Comparison of ENCODE assay signal across 12 cellular contexts in the genomic region with DNA sequence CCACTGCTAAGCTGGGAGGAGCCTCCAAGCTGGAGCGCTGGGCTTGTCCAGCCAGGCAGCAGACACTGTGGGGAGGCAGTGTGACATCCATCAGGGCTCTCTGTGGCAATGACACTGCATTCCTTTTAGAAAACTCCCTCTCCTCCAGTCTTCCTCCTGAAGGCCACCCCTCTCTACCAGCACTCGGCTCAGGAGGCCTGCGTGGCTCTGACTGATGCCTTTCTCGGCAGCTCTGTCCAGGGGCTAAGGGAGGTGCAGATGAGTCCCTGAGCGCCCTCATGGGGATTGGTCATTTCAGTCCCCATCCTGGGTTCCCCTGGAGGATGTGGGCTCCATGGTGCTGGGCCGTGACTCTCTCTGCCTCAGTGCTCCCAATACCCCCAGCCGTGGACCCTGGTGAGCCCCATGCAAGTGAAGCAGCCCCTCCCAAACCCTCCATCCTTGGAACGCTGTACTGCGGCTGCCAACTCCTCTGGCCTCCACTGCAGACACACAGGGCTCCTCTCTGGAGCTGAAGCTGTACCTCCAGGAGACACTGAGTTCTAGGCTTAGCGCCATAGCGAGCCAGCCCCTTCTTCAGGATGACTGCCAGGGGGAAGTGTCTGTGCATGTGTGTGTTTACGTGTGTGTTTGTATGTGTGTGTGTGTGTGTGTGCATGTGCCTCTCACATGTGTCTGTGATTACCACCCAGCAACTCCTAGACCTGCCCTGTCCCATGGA.
A peak's percentile ranks its signal among the peaks of the same experiment; 100 is the strongest.
DNase-seq lines count a peak whose midpoint lies in the region; ATAC-seq and TF ChIP-seq lines count a peak whose summit lies in the region.
"Had no signal": no experiment of that assay in that cellular context is flagged by ENCODE, and none has a peak within 500 bp of the region (broad histone marks: within the 10 kb centered on the region; RNA-seq: fewer than 3 reads in every experiment).

No MANE protein-coding gene starts in this region.

- H3K27me3 Mint-ChIP-seq in glutamatergic neuron (ENCODE audit: unreplicated experiment) (peaks cover 10% of the 10 kb centered on the region), Caco-2 (ENCODE audit: insufficient read depth, unreplicated experiment) (no peaks in the 10 kb centered on the region)

- TF ChIP-seq CTCF in SK-N-SH (IDR thresholded peaks at IDR 0.05) (no peak), Peyer's patch (IDR thresholded peaks at IDR 0.05) (no peak), glutamatergic neuron (IDR thresholded peaks at IDR 0.05; ENCODE audit: partially characterized antibody, unreplicated experiment) (no peak), sigmoid colon (IDR thresholded peaks at IDR 0.05) (no peak), body of pancreas (IDR thresholded peaks at IDR 0.05) (no peak), Caco-2 (IDR thresholded peaks at IDR 0.05; ENCODE audit: insufficient read depth in 1 of 2, low read depth in 1 of 2, low read length in 1 of 2, severe bottlenecking in 1 of 2, unreplicated experiment in 1 of 2) (no peak)

- TF ChIP-seq EP300 in SK-N-SH (IDR thresholded peaks at IDR 0.05; ENCODE audit: borderline replicate concordance in 1 of 2, low read depth in 1 of 2, low read length in 1 of 2) (no peak), sigmoid colon (IDR thresholded peaks at IDR 0.05) (no peak)

- H3K4me1 Mint-ChIP-seq in glutamatergic neuron (ENCODE audit: low read depth, unreplicated experiment) (peaks cover 6% of the 10 kb centered on the region), Caco-2 (ENCODE audit: low read depth, unreplicated experiment) (no peaks in the 10 kb centered on the region)

- no peak overlapping the region for H3K27ac Mint-ChIP-seq in glutamatergic neuron (ENCODE audit: unreplicated experiment)
- no peak overlapping the region for H3K27ac Mint-ChIP-seq in Caco-2 (ENCODE audit: unreplicated experiment)
- H3K27ac Mint-ChIP-seq: T-helper 1 cell treated with Interleukin-12 subunit alpha and Interleukin-12 subunit beta and Interleukin-4 antibody, amounts not matched to agents 30 μg/mL and 1 μg/mL, for 36 hours had no signal

- ATAC-seq in SK-N-SH treated with all-trans-retinoic acid at 6 μM for 48 hours, result no peak
- no peak for ATAC-seq in body of pancreas

- intact Hi-C loops in sigmoid colon (cut with DNase I), result loop anchor here (5.0 kb wide), 3 partner anchors 61 to 331 kb away; a partner anchor contains a TSS
- intact Hi-C loops in body of pancreas (cut with DNase I), result no loop called here
- intact Hi-C loops in Caco-2 (cut with micrococcal nuclease; ENCODE audit: unreplicated experiment), result no loop called here

- H3K9me3 ChIP-seq in SK-N-SH (no peaks in the 10 kb centered on the region), Peyer's patch (no peaks in the 10 kb centered on the region), sigmoid colon (no peaks in the 10 kb centered on the region), body of pancreas (no peaks in the 10 kb centered on the region), Caco-2 (no peaks in the 10 kb centered on the region)
- H3K9me3 ChIP-seq: thoracic aorta had no signal

- DNase-seq in SK-N-SH, result peak; percentile 24
- DNase-seq in Peyer's patch, result peak in 2 of 3 donors; percentile 39 to 42
- no peak for DNase-seq in glutamatergic neuron
- DNase-seq in sigmoid colon, result peak; percentile 59
- DNase-seq in body of pancreas, result no peak
- no peak for DNase-seq in Caco-2
- DNase-seq in SIG-M5 treated with dmso at 0.1 percent for 504 hours (lab: John Stamatoyannopoulos, UW; ENCODE audit: unreplicated experiment), result no peak

- TF ChIP-seq RAD21 in SK-N-SH (IDR thresholded peaks at IDR 0.05; ENCODE audit: low read length), result no peak

- CTCF ChIA-PET in SK-N-SH (lab: Yijun Ruan, JAX), result interaction anchor here (0.8 kb wide), 1 partner anchor 103 kb away, joined by 4 read pairs; no protein-coding TSS in a partner anchor
- CTCF ChIA-PET in Caco-2 (lab: Charles Lee), result no interaction called here

- no peak overlapping the region for H3K4me2 ChIP-seq in SK-N-SH

- no peaks in the 10 kb centered on the region for H3F3A ChIP-seq in SK-N-SH (replicated peaks; ENCODE audit: insufficient read depth)

- BruUV-seq in Caco-2 (replicated peaks; lab: Mats Ljungman, UMichigan), result no TSS peak

- no peak overlapping the region for H3K4me3 ChIP-seq in SK-N-SH (ENCODE audit: low read depth in 2 of 2, low read length in 1 of 2)
- no peak overlapping the region for H3K4me3 ChIP-seq in Peyer's patch
- no peak overlapping the region for H3K4me3 ChIP-seq in sigmoid colon
- H3K4me3 ChIP-seq in body of pancreas, result no peak overlapping the region
- no peak overlapping the region for H3K4me3 ChIP-seq in Caco-2 (ENCODE audit: low read depth, low read length)

- H3K9me2 ChIP-seq in SK-N-SH, result no peaks in the 10 kb centered on the region

- H3K27ac ChIP-seq in SK-N-SH (ENCODE audit: low read depth in 2 of 2, low read length in 1 of 2) (no peak overlapping the region; a peak in 1 of 4 replicates), Peyer's patch (peak overlapping the region in 1 of 4 donors; percentile 8), sigmoid colon (no peak overlapping the region), body of pancreas (no peak overlapping the region)
- H3K27ac ChIP-seq: cardiac muscle cell, epithelial cell of prostate, thoracic aorta had no signal

- no peaks in the 10 kb centered on the region for H4K20me1 ChIP-seq in SK-N-SH (ENCODE audit: insufficient read depth)

- no peaks in the 10 kb centered on the region for H3K27me3 ChIP-seq in SK-N-SH (ENCODE audit: insufficient read depth)
- no peaks in the 10 kb centered on the region for H3K27me3 ChIP-seq in Peyer's patch
- H3K27me3 ChIP-seq in sigmoid colon, result peaks cover 4 to 17% (median 5%) of the 10 kb centered on the region in 3 donors
- no peaks in the 10 kb centered on the region for H3K27me3 ChIP-seq in body of pancreas
- H3K27me3 ChIP-seq in Caco-2 (replicated peaks; ENCODE audit: control insufficient read depth, insufficient read depth, low read length), result no peaks in the 10 kb centered on the region

- H3K4me3 Mint-ChIP-seq in glutamatergic neuron (ENCODE audit: unreplicated experiment) (peak overlapping the region; percentile 70), Caco-2 (ENCODE audit: unreplicated experiment) (no peak overlapping the region)
- H3K4me3 Mint-ChIP-seq: T-helper 1 cell treated with Interleukin-12 subunit alpha and Interleukin-12 subunit beta and Interleukin-4 antibody, amounts not matched to agents 30 μg/mL and 1 μg/mL, for 36 hours had no signal

- peaks cover 6% of the 10 kb centered on the region for H3K9me3 Mint-ChIP-seq in glutamatergic neuron (ENCODE audit: unreplicated experiment)
- no peaks in the 10 kb centered on the region for H3K9me3 Mint-ChIP-seq in Caco-2 (ENCODE audit: unreplicated experiment)
- H3K9me3 Mint-ChIP-seq: T-helper 1 cell treated with Interleukin-12 subunit alpha and Interleukin-12 subunit beta and Interleukin-4 antibody, amounts not matched to agents 30 μg/mL and 1 μg/mL, for 36 hours had no signal

- TF ChIP-seq POLR2A in Peyer's patch (IDR thresholded peaks at IDR 0.05) (no peak), sigmoid colon (IDR thresholded peaks at IDR 0.05) (no peak), body of pancreas (IDR thresholded peaks at IDR 0.05) (no peak)

- no peak overlapping the region for H3K9ac ChIP-seq in SK-N-SH

- H3K36me3 ChIP-seq in SK-N-SH (replicated peaks in 1 of 2; ENCODE audit: control insufficient read depth in 1 of 2, insufficient read depth in 2 of 2, low read length in 1 of 2) (no peaks in the 10 kb centered on the region), Peyer's patch (no peaks in the 10 kb centered on the region), sigmoid colon (no peaks in the 10 kb centered on the region), body of pancreas (replicated peaks in 1 of 2; ENCODE audit: insufficient read depth in 1 of 2, low read depth in 2 of 2) (no peaks in the 10 kb centered on the region), Caco-2 (ENCODE audit: control insufficient read depth, insufficient read depth, low read length) (no peaks in the 10 kb centered on the region)
- H3K36me3 ChIP-seq: cardiac muscle cell, thoracic aorta had no signal

- 65% methylated on average over 12 of the region's 12 CpGs for WGBS in SK-N-SH (ENCODE audit: low lambda C conversion rate)
- WGBS in sigmoid colon, 2 donors, result 85 to 90% methylated on average over 12 of the region's 12 CpGs
- 86 to 95% methylated on average over 7 to 12 of the region's 12 CpGs for WGBS in body of pancreas, 2 donors

- no peaks in the 10 kb centered on the region for H3K79me2 ChIP-seq in SK-N-SH (ENCODE audit: insufficient read depth)

- POLR2A ChIA-PET in SK-N-SH (lab: Yijun Ruan, JAX) (no interaction called here), Caco-2 (lab: Charles Lee) (no interaction called here)

- H2AFZ ChIP-seq in SK-N-SH (ENCODE audit: low read depth), result no peak overlapping the region

- peaks cover 7% of the 10 kb centered on the region for H3K36me3 Mint-ChIP-seq in glutamatergic neuron (ENCODE audit: unreplicated experiment)
- no peaks in the 10 kb centered on the region for H3K36me3 Mint-ChIP-seq in Caco-2 (ENCODE audit: insufficient read depth, unreplicated experiment)

- H3K4me1 ChIP-seq in SK-N-SH (ENCODE audit: control insufficient read depth in 1 of 2, insufficient read depth in 2 of 2, low read depth in 1 of 2, low read length in 1 of 2), result peaks cover 0 to 16% of the 10 kb centered on the region in 2 experiments; a peak in 1 of 4 replicates
- no peaks in the 10 kb centered on the region for H3K4me1 ChIP-seq in Peyer's patch
- H3K4me1 ChIP-seq in sigmoid colon, result peaks cover 0 to 15% (median 10%) of the 10 kb centered on the region in 4 donors
- H3K4me1 ChIP-seq in body of pancreas, result peaks cover 18% of the 10 kb centered on the region
- no peaks in the 10 kb centered on the region for H3K4me1 ChIP-seq in Caco-2

TF ChIP-seq in SK-N-SH, 30 proteins besides CTCF, POLR2A, EP300 and RAD21 (continues in another document):
- no peak for TF ChIP-seq SIN3A (IDR thresholded peaks at IDR 0.05; ENCODE audit: borderline replicate concordance, low read depth, low read length)
- TF ChIP-seq, protein P1, sequence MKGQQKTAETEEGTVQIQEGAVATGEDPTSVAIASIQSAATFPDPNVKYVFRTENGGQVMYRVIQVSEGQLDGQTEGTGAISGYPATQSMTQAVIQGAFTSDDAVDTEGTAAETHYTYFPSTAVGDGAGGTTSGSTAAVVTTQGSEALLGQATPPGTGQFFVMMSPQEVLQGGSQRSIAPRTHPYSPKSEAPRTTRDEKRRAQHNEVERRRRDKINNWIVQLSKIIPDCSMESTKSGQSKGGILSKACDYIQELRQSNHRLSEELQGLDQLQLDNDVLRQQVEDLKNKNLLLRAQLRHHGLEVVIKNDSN (IDR thresholded peaks at IDR 0.05; ENCODE audit: borderline replicate concordance, low read depth), result no peak

TF ChIP-seq in SK-N-SH treated with all-trans-retinoic acid at 6 μM for 48 hours, 23 proteins besides CTCF, POLR2A, EP300 and RAD21 (continues in another document):
- no peak for TF ChIP-seq ZC3H10 (CRISPR knock-in tag; IDR thresholded peaks at IDR 0.05)
- TF ChIP-seq RARB (CRISPR knock-in tag; IDR thresholded peaks at IDR 0.05), result no peak
- TF ChIP-seq OSR1 (CRISPR knock-in tag; IDR thresholded peaks at IDR 0.05), result no peak
- no peak for TF ChIP-seq CSDC2 (CRISPR knock-in tag; IDR thresholded peaks at IDR 0.05)

Comparison
In these comparisons a context has a peak if more than half of its experiments do, and no peak if none do; other contexts are left out.
1. DNase-seq: peak in SK-N-SH (single experiment), Peyer's patch (2 of 3) and sigmoid colon (single experiment); none in glutamatergic neuron (single experiment), body of pancreas (0 of 4), Caco-2 (0 of 2) and SIG-M5 treated with dmso at 0.1 percent for 504 hours (single experiment).